ENCODE assay signal across 24 cellular contexts in genomic region chr12:109487181-109488050, GRCh38.
"Had no signal": no experiment of that assay in that cellular context is flagged by ENCODE, and none has a peak within 500 bp of the region (broad histone marks: within the 10 kb centered on the region; RNA-seq: fewer than 3 reads in every experiment).

No MANE protein-coding gene starts in this region.

- FAIRE-seq: pancreas, small intestine had no signal

- ATAC-seq: naive thymus-derived CD8-positive, alpha-beta T cell; natural killer cell treated with Interleukin-12 subunit alpha and Interleukin-12 subunit beta and Interleukin-15 and Interleukin-18, amount 100 ng/mL, for 72 hours; pancreas; psoas muscle; right cardiac atrium; right lobe of liver; stimulated activated effector memory CD8-positive, alpha-beta T cell treated with anti-CD3 and anti-CD28 coated beads, Interleukin-12 subunit alpha, Interleukin-12 subunit beta, amount 100 ng/mL, for 72 hours; stimulated activated naive B cell treated with anti-CD40 and anti-IgM and Interleukin-4, amounts not matched to agents 10 μg/mL and 1 μg/mL and 100 μg/mL, for 72 hours; upper lobe of right lung had no signal

- DNase-seq: naive thymus-derived CD8-positive, alpha-beta T cell; nephron progenitor cell; nucleus accumbens; pancreas; psoas muscle; right cardiac atrium; right lobe of liver; sigmoid colon; small intestine; stimulated activated CD4-positive, alpha-beta T cell treated with anti-CD3 and anti-CD28 coated beads, Interleukin-15, amount 100 ng/mL, for 24 hours; stimulated activated CD4-positive, alpha-beta T cell treated with anti-CD3 and anti-CD28 coated beads, Interleukin-2, amount 100 ng/mL, for 24 hours; stimulated activated CD4-positive, alpha-beta T cell treated with anti-CD3 and anti-CD28 coated beads, Interleukin-2, amount 100 ng/mL, for 48 hours; stimulated activated CD4-positive, alpha-beta T cell treated with anti-CD3 and anti-CD28 coated beads, Interleukin-4, amount 100 ng/mL, for 24 hours; stimulated activated naive B cell treated with anti-CD40 and anti-IgM and Interleukin-4, amounts not matched to agents 10 μg/mL and 1 μg/mL and 100 μg/mL, for 72 hours; stimulated activated naive CD4-positive, alpha-beta T cell treated with Interleukin-2 at 50 U/mL for 16 hours; stomach; thyroid gland; upper lobe of right lung; uterus had no signal

- H3K27ac ChIP-seq: neutrophil, pancreas, psoas muscle, right lobe of liver, sigmoid colon, stomach, thoracic aorta, thyroid gland, tibial nerve, upper lobe of right lung, uterus had no signal

- H3K36me3 ChIP-seq: uterus had no signal

- H3K4me1 ChIP-seq: pancreas, right lobe of liver, sigmoid colon, stomach, thyroid gland, tibial nerve, upper lobe of right lung, uterus had no signal

- H3K27me3 ChIP-seq: neutrophil, pancreas, right lobe of liver, sigmoid colon, stomach, thyroid gland, tibial nerve, upper lobe of right lung, uterus had no signal

- H3K9me3 ChIP-seq: neutrophil, pancreas, psoas muscle, right lobe of liver, sigmoid colon, stomach, thoracic aorta, thyroid gland, tibial nerve, upper lobe of right lung, uterus had no signal

- H3K4me3 ChIP-seq: pancreas, psoas muscle, right lobe of liver, sigmoid colon, stomach, thoracic aorta, thyroid gland, tibial nerve, upper lobe of right lung, uterus had no signal
